26 cellular contexts compared by ENCODE assay signal in the genomic region with DNA sequence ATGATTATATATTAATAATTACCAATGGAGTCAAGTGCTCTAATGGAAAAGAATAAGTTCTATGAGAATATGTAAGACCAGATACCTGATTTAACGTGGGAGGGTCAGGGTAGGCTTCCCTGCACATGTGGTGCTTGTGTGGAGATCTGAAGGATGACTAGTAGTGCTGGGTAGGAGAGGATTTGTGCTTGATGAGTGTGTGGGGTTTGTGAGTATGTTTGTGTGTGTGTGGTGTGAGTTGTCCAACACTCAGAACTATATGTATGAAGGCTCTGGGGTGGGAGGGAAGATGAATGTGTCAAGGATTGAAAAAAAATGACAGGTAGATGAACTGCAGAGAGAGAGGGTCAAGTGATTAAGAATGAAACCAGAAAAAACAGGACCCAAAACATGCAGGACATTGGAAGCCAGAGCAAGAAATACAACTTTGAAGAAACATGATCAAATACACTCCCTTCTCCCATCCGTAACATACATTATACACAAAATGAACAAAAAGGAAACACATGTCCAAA.
DNase-seq lines count a peak whose midpoint lies in the region; ATAC-seq and TF ChIP-seq lines count a peak whose summit lies in the region.
"Had no signal": no experiment of that assay in that cellular context is flagged by ENCODE, and none has a peak within 500 bp of the region (broad histone marks: within the 10 kb centered on the region; RNA-seq: fewer than 3 reads in every experiment).

No MANE protein-coding gene starts in this region.

- TF ChIP-seq RAD21 in IMR-90 (IDR thresholded peaks at IDR 0.05; ENCODE audit: low read length) = no peak

- H3K56ac ChIP-seq in IMR-90 (ENCODE audit: extremely low read depth, insufficient read depth, low read length) = peak overlapping the region; percentile 37

- H2BK5ac ChIP-seq in IMR-90 (ENCODE audit: low read depth, low read length, poor library complexity, severe bottlenecking) (peak overlapping the region; percentile 93), mesenchymal stem cell (ENCODE audit: low read depth, low read length, poor library complexity, severe bottlenecking) (no peak overlapping the region)

- H3K36me3 ChIP-seq in IMR-90 (ENCODE audit: control insufficient read depth, insufficient read depth, low read length) (no peaks in the 10 kb centered on the region), fibroblast of lung (ENCODE audit: control insufficient read depth, insufficient read depth, low read length) (no peaks in the 10 kb centered on the region), mesenchymal stem cell (ENCODE audit: control insufficient read depth in 1 of 2, insufficient read depth in 2 of 2, low read depth in 1 of 2, low read length in 2 of 2) (no peaks in the 10 kb centered on the region), A673 (ENCODE audit: insufficient read depth, low read length, poor library complexity, severe bottlenecking) (no peaks in the 10 kb centered on the region)
- H3K36me3 ChIP-seq: colonic mucosa, left lung, suprapubic skin, upper lobe of left lung had no signal

- peak overlapping the region; percentile 97 for H2BK120ac ChIP-seq in IMR-90 (ENCODE audit: low read depth, low read length)
- H2BK120ac ChIP-seq in mesenchymal stem cell (ENCODE audit: low read depth, low read length) = no peak overlapping the region

- H3K9me1 ChIP-seq in IMR-90 (ENCODE audit: insufficient read depth, low read length) = peaks cover 9% of the 10 kb centered on the region

- POLR2A ChIA-PET in IMR-90 (lab: Charles Lee; ENCODE audit: unreplicated experiment) (interaction anchor here (0.6 kb wide), 1 partner anchor 84 kb away, joined by 3 read pairs; no protein-coding TSS in a partner anchor), A673 (lab: Charles Lee; ENCODE audit: low non-redundant PET) (no interaction called here)

- H2AFZ ChIP-seq in IMR-90 (replicated peaks; ENCODE audit: low read length, poor library complexity) = peak overlapping the region; percentile 25
- H2AFZ ChIP-seq in fibroblast of lung (ENCODE audit: low read length) = no peak overlapping the region
- H2AFZ ChIP-seq in mesenchymal stem cell (ENCODE audit: low read depth, low read length) = no peak overlapping the region
- H2AFZ ChIP-seq: PC-9 had no signal

- H4K91ac ChIP-seq in IMR-90 (ENCODE audit: insufficient read depth, low read depth, low read length) (peak overlapping the region; percentile 92), mesenchymal stem cell (ENCODE audit: low read length) (no peak overlapping the region)

- H3K4ac ChIP-seq in IMR-90 (ENCODE audit: low read depth, low read length) = peak overlapping the region; percentile 96
- no peak overlapping the region for H3K4ac ChIP-seq in mesenchymal stem cell (ENCODE audit: low read depth in 1 of 2, low read length in 2 of 2)

- peak overlapping the region; percentile 98 for H2BK20ac ChIP-seq in IMR-90 (ENCODE audit: low read depth, low read length)

- ATAC-seq in GM18499 (IDR thresholded peaks at IDR 0.05; ENCODE audit: insufficient read depth, unreplicated experiment) = peak; percentile 9
- no peak for ATAC-seq in IMR-90 (ENCODE audit: low read depth)
- ATAC-seq: HepG2; left lung; stimulated activated memory B cell treated with anti-CD40 and anti-IgM and Interleukin-4, amounts not matched to agents 10 μg/mL and 1 μg/mL and 100 μg/mL, for 72 hours had no signal

- H3K4me1 ChIP-seq in IMR-90 (ENCODE audit: control insufficient read depth, insufficient read depth, low read length) (peaks cover 9% of the 10 kb centered on the region), fibroblast of lung (ENCODE audit: control insufficient read depth, extremely low read depth, insufficient read depth, low read length) (peaks cover 17% of the 10 kb centered on the region), mesenchymal stem cell (ENCODE audit: control insufficient read depth, insufficient read depth, low read depth, low read length) (peaks cover 3% of the 10 kb centered on the region), A673 (ENCODE audit: insufficient read depth, low read length, poor library complexity, severe bottlenecking) (peaks cover 4% of the 10 kb centered on the region)
- H3K4me1 ChIP-seq: colonic mucosa, suprapubic skin had no signal

- in situ Hi-C loops in IMR-90 (cut with MboI; ENCODE audit: low sequenced_read_pairs) = no loop called here

- H3K27ac ChIP-seq in IMR-90 (ENCODE audit: insufficient read depth, low read length) (peak overlapping the region; percentile 88), fibroblast of lung (ENCODE audit: insufficient read depth, low read length) (peak overlapping the region; percentile 43), mesenchymal stem cell (ENCODE audit: low read length, poor library complexity, severe bottlenecking) (no peak overlapping the region), A673 (ENCODE audit: low read depth, low read length, poor library complexity, severe bottlenecking) (no peak overlapping the region)
- H3K27ac ChIP-seq: colonic mucosa, left lung, PC-9, suprapubic skin, upper lobe of left lung had no signal

- no peaks in the 10 kb centered on the region for H3K9me3 ChIP-seq in IMR-90 (ENCODE audit: control insufficient read depth, insufficient read depth, low read length)
- H3K9me3 ChIP-seq in fibroblast of lung (ENCODE audit: control insufficient read depth, insufficient read depth, low read depth, low read length) = no peaks in the 10 kb centered on the region
- H3K9me3 ChIP-seq in mesenchymal stem cell (ENCODE audit: control insufficient read depth, low read length) = no peaks in the 10 kb centered on the region
- H3K9me3 ChIP-seq in A673 (ENCODE audit: low read depth, low read length, poor library complexity, severe bottlenecking) = no peaks in the 10 kb centered on the region
- H3K9me3 ChIP-seq: colonic mucosa, left lung, SK-N-SH, suprapubic skin, upper lobe of left lung had no signal

- H3K4me3 ChIP-seq in IMR-90 (ENCODE audit: insufficient read depth, low read depth, low read length) = no peak overlapping the region
- no peak overlapping the region for H3K4me3 ChIP-seq in fibroblast of lung (replicated peaks in 1 of 4; ENCODE audit: control extremely low read depth in 1 of 4, insufficient read depth in 1 of 4, low read depth in 3 of 4, low read length in 4 of 4)
- no peak overlapping the region for H3K4me3 ChIP-seq in mesenchymal stem cell (ENCODE audit: insufficient read depth in 1 of 2, low read depth in 1 of 2, low read length in 2 of 2)
- no peak overlapping the region for H3K4me3 ChIP-seq in A673 (ENCODE audit: low read depth, low read length, poor library complexity, severe bottlenecking)
- H3K4me3 ChIP-seq: colonic mucosa, left lung, PC-9, suprapubic skin, upper lobe of left lung had no signal

- intact Hi-C loops in IMR-90 (cut with micrococcal nuclease) (loop anchor here (1.0 kb wide), 2 partner anchors 37 to 267 kb away; no protein-coding TSS in a partner anchor), A673 (cut with micrococcal nuclease; ENCODE audit: unreplicated experiment) (no loop called here)

- H3K79me1 ChIP-seq in IMR-90 (ENCODE audit: low read depth in 1 of 2, low read length in 2 of 2) (no peaks in the 10 kb centered on the region; a peak in 1 of 4 replicates), mesenchymal stem cell (replicated peaks; ENCODE audit: low read length, poor library complexity, severe bottlenecking) (no peaks in the 10 kb centered on the region)

- H3K4me2 ChIP-seq in IMR-90 (ENCODE audit: low read depth, low read length) (no peak overlapping the region), fibroblast of lung (ENCODE audit: extremely low read depth, insufficient read depth, low read length) (no peak overlapping the region), mesenchymal stem cell (ENCODE audit: low read length, poor library complexity, severe bottlenecking) (no peak overlapping the region)
- H3K4me2 ChIP-seq: PC-9 had no signal

- H2AK5ac ChIP-seq in IMR-90 (ENCODE audit: low read depth, low read length) (peak overlapping the region; percentile 99), mesenchymal stem cell (ENCODE audit: low read length, severe bottlenecking) (no peak overlapping the region)

- WGBS in IMR-90 (ENCODE audit: extremely low coverage in 2 of 2, insufficient read length in 1 of 2), 2 experiments = no CpG with 5 or more reads among the region's 2 CpGs
- WGBS in mesenchymal stem cell = 80% methylated on average over 1 of the region's 2 CpGs

- H2BK12ac ChIP-seq in mesenchymal stem cell (ENCODE audit: low read length in 2 of 2) = no peak overlapping the region

- no peak overlapping the region for H2AK9ac ChIP-seq in IMR-90 (replicated peaks; ENCODE audit: low read depth, low read length, poor library complexity)

- H3K23ac ChIP-seq in IMR-90 (ENCODE audit: low read depth, low read length) (peak overlapping the region; percentile 88), mesenchymal stem cell (ENCODE audit: low read length in 2 of 2) (no peak overlapping the region)

- dilution Hi-C loops in IMR-90 (cut with HindIII; ENCODE audit: low sequenced_read_pairs, unreplicated experiment) = no loop called here

- H3K27me3 ChIP-seq in IMR-90 (ENCODE audit: control insufficient read depth, insufficient read depth, low read length) (no peaks in the 10 kb centered on the region), fibroblast of lung (ENCODE audit: control insufficient read depth, insufficient read depth, low read length) (no peaks in the 10 kb centered on the region), mesenchymal stem cell (ENCODE audit: control insufficient read depth in 1 of 2, insufficient read depth in 1 of 2, low read length in 2 of 2) (no peaks in the 10 kb centered on the region), A673 (replicated peaks; ENCODE audit: insufficient read depth, low read depth, low read length, poor library complexity) (no peaks in the 10 kb centered on the region)
- H3K27me3 ChIP-seq: colonic mucosa, left lung, suprapubic skin, upper lobe of left lung had no signal

- H4K20me1 ChIP-seq in IMR-90 (ENCODE audit: insufficient read depth, low read length) (no peaks in the 10 kb centered on the region), fibroblast of lung (ENCODE audit: control insufficient read depth, extremely low read depth, insufficient read depth, low read length) (no peaks in the 10 kb centered on the region)

- no TSS peak for BruUV-seq in IMR-90 (replicated peaks; lab: Mats Ljungman, UMichigan)
- BruUV-seq in A673 (replicated peaks; lab: Mats Ljungman, UMichigan) = no TSS peak

- H4K8ac ChIP-seq in IMR-90 (ENCODE audit: low read depth in 2 of 2, low read length in 2 of 2) (peak overlapping the region; percentile 92), mesenchymal stem cell (ENCODE audit: low read length) (no peak overlapping the region)

- peak; percentile 18 for DNase-seq in ELR (ENCODE audit: low read depth)
- DNase-seq in IMR-90 = no peak
- peak in 1 of 2 donors; percentile 34 for DNase-seq in fibroblast of lung (ENCODE audit: low read depth in 2 of 2)
- no peak for DNase-seq in mesenchymal stem cell
- no peak for DNase-seq in DMS 273 (lab: John Stamatoyannopoulos, UW; ENCODE audit: unreplicated experiment)
- DNase-seq in HUDEP-2 (lab: John Stamatoyannopoulos, UW; ENCODE audit: unreplicated experiment in 76 of 76) = no peak
- DNase-seq in A673 (ENCODE audit: low spot score) = no peak
- DNase-seq: activated CD4-positive, CD25-positive, alpha-beta regulatory T cell treated with anti-CD3 and anti-CD28 coated beads, Interleukin-2, amount 50 U/mL, for 72 hours; activated effector memory CD4-positive, alpha-beta T cell treated with anti-CD3 and anti-CD28 coated beads, Interleukin-2, amount 50 U/mL, for 16 hours; colonic mucosa; effector memory CD4-positive, alpha-beta T cell; H9; head of caudate nucleus; Kasumi-1; left lung; mesendoderm; NCI-H2227 treated with DMSO at 0.1 percent for 48 hours; NCI-H526 treated with DMSO at 0.1 percent for 48 hours; NK-92 treated with Interleukin-12 subunit alpha and Interleukin-12 subunit beta, amount 100 ng/mL, for 24 hours; PC-9; SK-N-SH; upper lobe of left lung had no signal

- TF ChIP-seq POLR2A in IMR-90 (IDR thresholded peaks at IDR 0.05; ENCODE audit: low read depth, low read length) = no peak

- no peaks in the 10 kb centered on the region for H3K79me2 ChIP-seq in fibroblast of lung (ENCODE audit: control insufficient read depth, insufficient read depth, low read length)

- H3K18ac ChIP-seq in IMR-90 (ENCODE audit: low read depth, low read length) = peak overlapping the region; percentile 79; the same call in 1 of the 2 replicates
- no peak overlapping the region for H3K18ac ChIP-seq in mesenchymal stem cell (ENCODE audit: low read depth in 1 of 2, low read length in 2 of 2)

- H3K9ac ChIP-seq in IMR-90 (ENCODE audit: low read depth, low read length) (peak overlapping the region; percentile 61), fibroblast of lung (ENCODE audit: insufficient read depth, low read length) (no peak overlapping the region), mesenchymal stem cell (ENCODE audit: low read length) (no peak overlapping the region)
- H3K9ac ChIP-seq: SK-N-SH had no signal

- H3K14ac ChIP-seq in IMR-90 (replicated peaks; ENCODE audit: low read depth, low read length) (peak overlapping the region; percentile 95), mesenchymal stem cell (ENCODE audit: low read length in 2 of 2) (no peak overlapping the region)

- CTCF ChIA-PET in IMR-90 (lab: Yijun Ruan, JAX) (no interaction called here), A673 (lab: Charles Lee) (no interaction called here)

- H2BK15ac ChIP-seq in IMR-90 (ENCODE audit: low read depth, low read length) = peak overlapping the region; percentile 99
- no peak overlapping the region for H2BK15ac ChIP-seq in mesenchymal stem cell (ENCODE audit: low read depth, poor library complexity, severe bottlenecking)

- peak overlapping the region; percentile 50; the same call in 1 of the 2 replicates for H4K5ac ChIP-seq in IMR-90 (ENCODE audit: low read depth, low read length)

- no peak for TF ChIP-seq CTCF in IMR-90 (conservative IDR thresholded peaks at IDR 0.05; ENCODE audit: low read depth, low read length)
- no peak for TF ChIP-seq CTCF in fibroblast of lung (conservative IDR thresholded peaks at IDR 0.05 in 1 of 2, IDR thresholded peaks at IDR 0.05 in 1 of 2; ENCODE audit: low read depth in 1 of 2, low read length in 2 of 2)
- TF ChIP-seq CTCF in A673 (conservative IDR thresholded peaks at IDR 0.05; ENCODE audit: low read depth, low read length) = no peak

Comparison
In these comparisons a context has a peak if more than half of its experiments do, and no peak if none do; other contexts are left out.
1. H3K27ac ChIP-seq: peak in IMR-90 (single experiment) and fibroblast of lung (single experiment); none in mesenchymal stem cell (single experiment) and A673 (single experiment).